14 cellular contexts compared by ENCODE assay signal in genomic region chr3:181629029-181629428, GRCh38.
DNase-seq lines count a peak whose midpoint lies in the region; ATAC-seq, FAIRE-seq and TF ChIP-seq lines count a peak whose summit lies in the region.
"Had no signal": no experiment of that assay in that cellular context is flagged by ENCODE, and none has a peak within 500 bp of the region (broad histone marks: within the 10 kb centered on the region; RNA-seq: fewer than 3 reads in every experiment).

No MANE protein-coding gene starts in this region.

- peak; percentile 65 for ATAC-seq in RWPE2 (ENCODE audit: low read depth)

- no peaks in the 10 kb centered on the region for H3K9me3 ChIP-seq in RWPE2 (ENCODE audit: severe bottlenecking)
- H3K9me3 ChIP-seq in fibroblast of lung (ENCODE audit: control insufficient read depth, insufficient read depth, low read depth, low read length): no peaks in the 10 kb centered on the region
- H3K9me3 ChIP-seq in WERI-Rb-1 (ENCODE audit: severe bottlenecking): no peaks in the 10 kb centered on the region
- H3K9me3 ChIP-seq in kidney (ENCODE audit: control insufficient read depth in 1 of 2, low read length in 2 of 2): no peaks in the 10 kb centered on the region
- H3K9me3 ChIP-seq: ascending aorta, suprapubic skin had no signal

- no peaks in the 10 kb centered on the region for H3K79me2 ChIP-seq in fibroblast of lung (ENCODE audit: control insufficient read depth, insufficient read depth, low read length)

- FAIRE-seq in kidney (lab: Jason Lieb, UNC): no peak

- DNase-seq in HCEC 1CT (peak; percentile 85), RWPE2 (ENCODE audit: low spot score) (no peak), fibroblast of lung (ENCODE audit: low read depth in 2 of 2) (peak; percentile 50 to 60), pulmonary artery endothelial cell (ENCODE audit: low read depth, low spot score) (peak; percentile 35), KG1 (lab: John Stamatoyannopoulos, UW) (no peak), C1 segment of cervical spinal cord (lab: John Stamatoyannopoulos, UW) (no peak), WERI-Rb-1 (no peak), kidney (no peak)
- DNase-seq: activated gamma-delta T cell, AML-193, islet precursor cell, posterior cingulate gyrus had no signal

- no peak overlapping the region for H3K4me2 ChIP-seq in fibroblast of lung (ENCODE audit: extremely low read depth, insufficient read depth, low read length)

- H3K9ac ChIP-seq in fibroblast of lung (ENCODE audit: insufficient read depth, low read length) (no peak overlapping the region), kidney (ENCODE audit: low read length in 2 of 2) (no peak overlapping the region)

- H3K4me1 ChIP-seq in RWPE2 (ENCODE audit: insufficient read depth, poor library complexity, severe bottlenecking): peaks cover 45% of the 10 kb centered on the region
- H3K4me1 ChIP-seq in fibroblast of lung (ENCODE audit: control insufficient read depth, extremely low read depth, insufficient read depth, low read length): no peaks in the 10 kb centered on the region
- no peaks in the 10 kb centered on the region for H3K4me1 ChIP-seq in kidney (ENCODE audit: control insufficient read depth in 1 of 2, insufficient read depth in 1 of 2, low read depth in 1 of 2, low read length in 2 of 2)
- H3K4me1 ChIP-seq: ascending aorta, suprapubic skin had no signal

- H3K27ac ChIP-seq in RWPE2 (ENCODE audit: poor library complexity, severe bottlenecking) (peak overlapping the region; percentile 72), fibroblast of lung (ENCODE audit: insufficient read depth, low read length) (no peak overlapping the region), WERI-Rb-1 (no peak overlapping the region), kidney (ENCODE audit: low read depth in 2 of 2, low read length in 2 of 2) (no peak overlapping the region)
- H3K27ac ChIP-seq: ascending aorta, suprapubic skin had no signal

- H4K20me1 ChIP-seq in fibroblast of lung (ENCODE audit: control insufficient read depth, extremely low read depth, insufficient read depth, low read length): no peaks in the 10 kb centered on the region

- peak overlapping the region; percentile 1 for H2AFZ ChIP-seq in fibroblast of lung (ENCODE audit: low read length)

- H3K36me3 ChIP-seq in RWPE2 (ENCODE audit: low read depth) (no peaks in the 10 kb centered on the region), fibroblast of lung (ENCODE audit: control insufficient read depth, insufficient read depth, low read length) (no peaks in the 10 kb centered on the region), WERI-Rb-1 (no peaks in the 10 kb centered on the region), kidney (ENCODE audit: control insufficient read depth in 1 of 2, insufficient read depth in 2 of 2, low read length in 2 of 2) (no peaks in the 10 kb centered on the region)
- H3K36me3 ChIP-seq: ascending aorta, suprapubic skin had no signal

- H3K27me3 ChIP-seq in RWPE2 (ENCODE audit: insufficient read depth, poor library complexity, severe bottlenecking): no peaks in the 10 kb centered on the region
- no peaks in the 10 kb centered on the region for H3K27me3 ChIP-seq in fibroblast of lung (ENCODE audit: control insufficient read depth, insufficient read depth, low read length)
- peaks cover 6% of the 10 kb centered on the region for H3K27me3 ChIP-seq in WERI-Rb-1 (ENCODE audit: insufficient read depth, low read depth, severe bottlenecking)
- H3K27me3 ChIP-seq: ascending aorta, suprapubic skin had no signal

- intact Hi-C loops in kidney (cut with DNase I): no loop called here

- TF ChIP-seq CTCF in RWPE2 (IDR thresholded peaks at IDR 0.05; ENCODE audit: poor library complexity, severe bottlenecking) (no peak), fibroblast of lung (conservative IDR thresholded peaks at IDR 0.05 in 1 of 2, IDR thresholded peaks at IDR 0.05 in 1 of 2; ENCODE audit: low read depth in 1 of 2, low read length in 2 of 2) (no peak), WERI-Rb-1 (IDR thresholded peaks at IDR 0.05; ENCODE audit: low read depth, low read length) (no peak), kidney (IDR thresholded peaks at IDR 0.05; ENCODE audit: borderline replicate concordance, extremely low read depth, insufficient read depth) (no peak)

- H3K4me3 ChIP-seq in RWPE2 (ENCODE audit: severe bottlenecking) (no peak overlapping the region), fibroblast of lung (replicated peaks in 1 of 4; ENCODE audit: control extremely low read depth in 1 of 4, insufficient read depth in 1 of 4, low read depth in 3 of 4, low read length in 4 of 4) (no peak overlapping the region), WERI-Rb-1 (ENCODE audit: low read depth, low read length) (no peak overlapping the region), kidney (ENCODE audit: low read length in 2 of 2) (no peak overlapping the region)
- H3K4me3 ChIP-seq: ascending aorta, suprapubic skin had no signal

Comparison
In these comparisons a context has a peak if more than half of its experiments do, and no peak if none do; other contexts are left out.
1. DNase-seq: peak in HCEC 1CT (single experiment), fibroblast of lung (2 of 2) and pulmonary artery endothelial cell (single experiment); none in RWPE2 (single experiment), KG1 (single experiment), C1 segment of cervical spinal cord (0 of 14), WERI-Rb-1 (single experiment) and kidney (single experiment).